ENCODE assay signal across 19 cellular contexts in genomic region chr14:106218189-106218588, GRCh38.
DNase-seq lines count a peak whose midpoint lies in the region; ATAC-seq and TF ChIP-seq lines count a peak whose summit lies in the region.
"Had no signal": no experiment of that assay in that cellular context is flagged by ENCODE, and none has a peak within 500 bp of the region (broad histone marks: within the 10 kb centered on the region; RNA-seq: fewer than 3 reads in every experiment).

No MANE protein-coding gene starts in this region.

- CTCF ChIA-PET in OCI-LY7 (lab: Charles Lee; ENCODE audit: unreplicated experiment), result no interaction called here

- H3K4me1 Mint-ChIP-seq in stimulated activated naive B cell treated with anti-CD40 and anti-IgM and Interleukin-4, amounts not matched to agents 10 μg/mL and 1 μg/mL and 100 μg/mL, for 72 hours, result no peaks in the 10 kb centered on the region
- H3K4me1 Mint-ChIP-seq in nephron progenitor cell, result no peaks in the 10 kb centered on the region

- H3K9me3 ChIP-seq in BLaER1, result no peaks in the 10 kb centered on the region
- H3K9me3 ChIP-seq in OCI-LY7 (ENCODE audit: low read length), result no peaks in the 10 kb centered on the region
- no peaks in the 10 kb centered on the region for H3K9me3 ChIP-seq in Karpas-422 (ENCODE audit: low read length)
- H3K9me3 ChIP-seq: A549 had no signal

- H3K27me3 ChIP-seq in BLaER1 (no peaks in the 10 kb centered on the region), Karpas-422 (ENCODE audit: low read length) (no peaks in the 10 kb centered on the region)

- no peak for ATAC-seq in stimulated activated naive B cell treated with anti-CD40 and anti-IgM and Interleukin-4, amounts not matched to agents 10 μg/mL and 1 μg/mL and 100 μg/mL, for 72 hours (replicated peaks)
- ATAC-seq: A549, Right ventricle myocardium inferior had no signal

- H3K79me2 ChIP-seq in OCI-LY7 (ENCODE audit: insufficient read depth, low read depth, low read length) (no peaks in the 10 kb centered on the region), Karpas-422 (ENCODE audit: low read length) (no peaks in the 10 kb centered on the region)

- peak; percentile 78 for DNase-seq in GDM1 (lab: John Stamatoyannopoulos, UW)
- DNase-seq in KBM-7, result peak; percentile 59
- no peak for DNase-seq in OCI-LY7 (ENCODE audit: low spot score)
- no peak for DNase-seq in NCI-H226
- no peak for DNase-seq in stimulated activated naive B cell treated with anti-CD40 and anti-IgM and Interleukin-4, amounts not matched to agents 10 μg/mL and 1 μg/mL and 100 μg/mL, for 72 hours
- DNase-seq in nephron progenitor cell, result no peak
- DNase-seq in Karpas-422, result no peak
- DNase-seq: DMS79 treated with DMSO at 0.1 percent for 48 hours, MV-4-11, NCI-H1436, NCI-H2029, NCI-H2171 treated with DMSO at 0.1 percent for 48 hours, NCI-H446 treated with DMSO at 0.1 percent for 48 hours, NCI-H69 had no signal

- H3K4me2 ChIP-seq in BLaER1 (peak overlapping the region; percentile 62), OCI-LY7 (ENCODE audit: low read length) (no peak overlapping the region), Karpas-422 (ENCODE audit: low read depth, low read length, poor library complexity, severe bottlenecking) (no peak overlapping the region)
- H3K4me2 ChIP-seq: A549 had no signal

- H3K4me3 Mint-ChIP-seq in stimulated activated naive B cell treated with anti-CD40 and anti-IgM and Interleukin-4, amounts not matched to agents 10 μg/mL and 1 μg/mL and 100 μg/mL, for 72 hours, result no peak overlapping the region
- no peak overlapping the region for H3K4me3 Mint-ChIP-seq in nephron progenitor cell
- H3K4me3 Mint-ChIP-seq: T-helper 2 cell treated with Interferon-gamma antibody and Interleukin-4, amounts not matched to agents 5 μg/mL and 100 μg/mL, for 36 hours had no signal

- H4K20me1 ChIP-seq in BLaER1, result no peaks in the 10 kb centered on the region
- no peaks in the 10 kb centered on the region for H4K20me1 ChIP-seq in OCI-LY7 (ENCODE audit: insufficient read depth, low read length)
- H4K20me1 ChIP-seq in Karpas-422 (ENCODE audit: insufficient read depth, low read depth, low read length), result no peaks in the 10 kb centered on the region

- POLR2A ChIA-PET in OCI-LY7 (lab: Charles Lee), result no interaction called here

- H3K27ac Mint-ChIP-seq in stimulated activated naive B cell treated with anti-CD40 and anti-IgM and Interleukin-4, amounts not matched to agents 10 μg/mL and 1 μg/mL and 100 μg/mL, for 72 hours, result no peak overlapping the region
- H3K27ac Mint-ChIP-seq in nephron progenitor cell, result no peak overlapping the region
- H3K27ac Mint-ChIP-seq: T-helper 2 cell treated with Interferon-gamma antibody and Interleukin-4, amounts not matched to agents 5 μg/mL and 100 μg/mL, for 36 hours had no signal

- H2AFZ ChIP-seq in OCI-LY7 (ENCODE audit: low read length) (no peak overlapping the region), Karpas-422 (ENCODE audit: low read length) (no peak overlapping the region)

- peak; percentile 41; the same call in 1 of the 2 replicates for TF ChIP-seq CTCF in OCI-LY7 (conservative IDR thresholded peaks at IDR 0.05; ENCODE audit: low read length)
- no peak for TF ChIP-seq CTCF in nephron progenitor cell (IDR thresholded peaks at IDR 0.05)

- H3K36me3 ChIP-seq in BLaER1, result no peaks in the 10 kb centered on the region
- no peaks in the 10 kb centered on the region for H3K36me3 ChIP-seq in OCI-LY7 (ENCODE audit: insufficient read depth, low read length)
- H3K36me3 ChIP-seq in Karpas-422 (ENCODE audit: insufficient read depth, low read length), result no peaks in the 10 kb centered on the region

- H3K27ac ChIP-seq in BLaER1 (peak overlapping the region; percentile 46), OCI-LY7 (ENCODE audit: low read depth, low read length, poor library complexity, severe bottlenecking) (no peak overlapping the region), Karpas-422 (ENCODE audit: low read length) (no peak overlapping the region)
- H3K27ac ChIP-seq: A549, C4-2B had no signal

- H3K36me3 Mint-ChIP-seq in stimulated activated naive B cell treated with anti-CD40 and anti-IgM and Interleukin-4, amounts not matched to agents 10 μg/mL and 1 μg/mL and 100 μg/mL, for 72 hours, result no peaks in the 10 kb centered on the region
- no peaks in the 10 kb centered on the region for H3K36me3 Mint-ChIP-seq in nephron progenitor cell (ENCODE audit: low read depth)

- H3K4me1 ChIP-seq in BLaER1 (peaks cover 47% of the 10 kb centered on the region), OCI-LY7 (ENCODE audit: insufficient read depth, low read length, poor library complexity, severe bottlenecking) (no peaks in the 10 kb centered on the region), Karpas-422 (ENCODE audit: low read length) (no peaks in the 10 kb centered on the region)
- H3K4me1 ChIP-seq: A549 had no signal

- H3K9me2 ChIP-seq in OCI-LY7 (ENCODE audit: insufficient read depth, low read length), result no peaks in the 10 kb centered on the region
- no peaks in the 10 kb centered on the region for H3K9me2 ChIP-seq in Karpas-422 (replicated peaks; ENCODE audit: insufficient read depth, low read length)

- BruUV-seq in OCI-LY7 (replicated peaks; lab: Mats Ljungman, UMichigan), result no TSS peak

- intact Hi-C loops in OCI-LY7 (cut with micrococcal nuclease; ENCODE audit: unreplicated experiment), result no loop called here

- in situ Hi-C loops in KBM-7 (cut with MboI; ENCODE audit: low pct_unique_long_range_greater_than_20kb, low sequenced_read_pairs), result no loop called here

- H3K9me3 Mint-ChIP-seq in stimulated activated naive B cell treated with anti-CD40 and anti-IgM and Interleukin-4, amounts not matched to agents 10 μg/mL and 1 μg/mL and 100 μg/mL, for 72 hours, result no peaks in the 10 kb centered on the region
- H3K9me3 Mint-ChIP-seq in nephron progenitor cell, result peaks cover 92% of the 10 kb centered on the region
- H3K9me3 Mint-ChIP-seq: T-helper 2 cell treated with Interferon-gamma antibody and Interleukin-4, amounts not matched to agents 5 μg/mL and 100 μg/mL, for 36 hours had no signal

- no peak overlapping the region for H3K9ac ChIP-seq in BLaER1
- H3K9ac ChIP-seq in Karpas-422 (ENCODE audit: low read length), result no peak overlapping the region

- H3K27me3 Mint-ChIP-seq in stimulated activated naive B cell treated with anti-CD40 and anti-IgM and Interleukin-4, amounts not matched to agents 10 μg/mL and 1 μg/mL and 100 μg/mL, for 72 hours, result peaks cover 7 to 11% of the 10 kb centered on the region in 2 donors
- H3K27me3 Mint-ChIP-seq in nephron progenitor cell (ENCODE audit: low read depth, poor library complexity), result peaks cover 6% of the 10 kb centered on the region

- H3K4me3 ChIP-seq in BLaER1 (no peak overlapping the region), OCI-LY7 (ENCODE audit: low read depth, low read length, poor library complexity, severe bottlenecking) (no peak overlapping the region), Karpas-422 (ENCODE audit: low read length) (no peak overlapping the region)
- H3K4me3 ChIP-seq: A549 had no signal

Comparison
In these comparisons a context has a peak if more than half of its experiments do, and no peak if none do; other contexts are left out.
1. DNase-seq: peak in GDM1 (single experiment) and KBM-7 (single experiment); none in OCI-LY7 (single experiment), NCI-H226 (single experiment), stimulated activated naive B cell treated with anti-CD40 and anti-IgM and Interleukin-4, amounts not matched to agents 10 μg/mL and 1 μg/mL and 100 μg/mL, for 72 hours (single experiment), nephron progenitor cell (single experiment) and Karpas-422 (single experiment).